8 cellular contexts compared by ENCODE assay signal in genomic region chr11:26993965-26994446, GRCh38. TPM values are rescaled to one million over a fixed set of nuclear protein-coding genes. Genes with fewer than 3 reads are reported as not detected.
DNase-seq lines count a peak whose midpoint lies in the region; ATAC-seq and TF ChIP-seq lines count a peak whose summit lies in the region.

FIBIN (plus strand) TSS chr11:26994112; CDS start chr11:26994527, 415 bp downstream.

- peak in 1 of 3 experiments; percentile 3 for TF ChIP-seq CTCF in esophagus muscularis mucosa (IDR thresholded peaks at IDR 0.05)
- no peak for TF ChIP-seq CTCF in upper lobe of left lung (IDR thresholded peaks at IDR 0.05)

- H3K27me3 ChIP-seq in NT2/D1 (ENCODE audit: insufficient read depth, insufficient read length) = peaks cover 4% of the 10 kb centered on the region
- no peaks in the 10 kb centered on the region for H3K27me3 ChIP-seq in esophagus muscularis mucosa
- H3K27me3 ChIP-seq in upper lobe of left lung = no peaks in the 10 kb centered on the region

- no peaks in the 10 kb centered on the region for H3K36me3 ChIP-seq in NT2/D1 (ENCODE audit: insufficient read depth, insufficient read length, low read length)
- H3K36me3 ChIP-seq in esophagus muscularis mucosa = no peaks in the 10 kb centered on the region
- no peaks in the 10 kb centered on the region for H3K36me3 ChIP-seq in upper lobe of left lung

- intact Hi-C loops in esophagus muscularis mucosa (cut with DNase I) = loop anchor here (2.0 to 5.0 kb wide), 3 partner anchors 47 to 237 kb away; no protein-coding TSS in a partner anchor

- H3K4me1 ChIP-seq in NT2/D1 (ENCODE audit: insufficient read depth, insufficient read length) (no peaks in the 10 kb centered on the region), esophagus muscularis mucosa (peaks cover 0 to 55% (median 32%) of the 10 kb centered on the region in 4 donors), upper lobe of left lung (no peaks in the 10 kb centered on the region)

- TF ChIP-seq EP300 in esophagus muscularis mucosa (IDR thresholded peaks at IDR 0.05) = no peak
- no peak for TF ChIP-seq EP300 in upper lobe of left lung (IDR thresholded peaks at IDR 0.05)

- H3K27ac ChIP-seq in esophagus muscularis mucosa (replicated peaks in 1 of 4) = peak within 1 kb of the TSS; percentile 83 to 92 (median 87)
- H3K27ac ChIP-seq in upper lobe of left lung = peak within 1 kb of the TSS; percentile 37 to 81 (median 58)

- H3K9me3 ChIP-seq in NT2/D1 (ENCODE audit: insufficient read depth, low read length) (no peaks in the 10 kb centered on the region), esophagus muscularis mucosa (no peaks in the 10 kb centered on the region), upper lobe of left lung (no peaks in the 10 kb centered on the region)

- ATAC-seq in upper lobe of left lung (ENCODE audit: low FRiP score in 2 of 2) = peak; percentile 56 to 78
- no peak for ATAC-seq in GM18520 (IDR thresholded peaks at IDR 0.05; ENCODE audit: unreplicated experiment)
- no peak for ATAC-seq in SK-N-SH treated with all-trans-retinoic acid at 6 μM for 48 hours

- TF ChIP-seq POLR2A in esophagus muscularis mucosa (IDR thresholded peaks at IDR 0.05; ENCODE audit: low read depth) (no peak), upper lobe of left lung (IDR thresholded peaks at IDR 0.05) (peak in 1 of 4 donors; percentile 42)

- H3K9ac ChIP-seq in NT2/D1 (ENCODE audit: insufficient read length, low read depth) = peak within 1 kb of the TSS; percentile 38

- H3K4me3 ChIP-seq in NT2/D1 (ENCODE audit: insufficient read length, low read depth) (peak within 1 kb of the TSS; percentile 25), esophagus muscularis mucosa (peak within 1 kb of the TSS; percentile 66 to 88 (median 71)), upper lobe of left lung (peak within 1 kb of the TSS; percentile 19 to 48 (median 42))

- WGBS in esophagus muscularis mucosa = 8% methylated on average over 12 of the region's 21 CpGs
- WGBS in upper lobe of left lung, 2 donors = 9 to 23% methylated on average over 15 to 17 of the region's 21 CpGs

- DNase-seq in NT2/D1 (ENCODE audit: low read depth, low spot score) = no peak
- DNase-seq in esophagus muscularis mucosa (ENCODE audit: extremely low spot score) = no peak
- DNase-seq in midbrain (lab: John Stamatoyannopoulos, UW) = peak; percentile 39
- peak in 1 of 2 donors; percentile 81 for DNase-seq in upper lobe of left lung
- DNase-seq in HK-2 (ENCODE audit: unreplicated experiment) = no peak
- no peak for DNase-seq in activated gamma-delta T cell (lab: John Stamatoyannopoulos, UW)

TF ChIP-seq in SK-N-SH treated with all-trans-retinoic acid at 6 μM for 48 hours, 23 proteins besides CTCF, POLR2A, EP300 and RAD21:
- TF ChIP-seq GLIS3 (CRISPR knock-in tag; IDR thresholded peaks at IDR 0.05) (no peak), CREB5 (CRISPR knock-in tag; IDR thresholded peaks at IDR 0.05; ENCODE audit: low read depth) (no peak), OSR1 (CRISPR knock-in tag; IDR thresholded peaks at IDR 0.05) (no peak), ZFP30 (CRISPR knock-in tag; IDR thresholded peaks at IDR 0.05) (no peak), SNAI2 (CRISPR knock-in tag; IDR thresholded peaks at IDR 0.05) (no peak), CSDC2 (CRISPR knock-in tag; IDR thresholded peaks at IDR 0.05) (no peak), TCF4 (CRISPR knock-in tag; IDR thresholded peaks at IDR 0.05; ENCODE audit: borderline replicate concordance) (no peak), ZNF70 (CRISPR knock-in tag; IDR thresholded peaks at IDR 0.05) (no peak), ISL1 (CRISPR knock-in tag; IDR thresholded peaks at IDR 0.05) (no peak), ZFP3 (CRISPR knock-in tag; IDR thresholded peaks at IDR 0.05) (no peak), ESRRG (CRISPR knock-in tag; IDR thresholded peaks at IDR 0.05) (no peak)

RNA-seq across cellular contexts. Expression of gene FIBIN, which starts in this region (rescaled TPM):
- 100 to 1,000 TPM in 2 of 4 donors, 10 to 100 TPM in 2; 76.4 to 151 (median 101) TPM for total RNA-seq in esophagus muscularis mucosa
- total RNA-seq in upper lobe of left lung = 10 to 100 TPM; 14.7 to 40.0 (median 25.0) TPM

Comparison
In these comparisons a context has a peak if more than half of its experiments do, and no peak if none do; other contexts are left out.
1. ATAC-seq: peak in upper lobe of left lung (2 of 2); none in GM18520 (single experiment) and SK-N-SH treated with all-trans-retinoic acid at 6 μM for 48 hours (single experiment).
2. Peak in every context shown above with its lines, with median percentiles within 50 percentile points of each other: H3K4me3 ChIP-seq.